In genomic region chr14:101273091-101273490, GRCh38 we compare ENCODE assay signal across 7 cellular contexts.
"Had no signal": no experiment of that assay in that cellular context is flagged by ENCODE, and none has a peak within 500 bp of the region (broad histone marks: within the 10 kb centered on the region; RNA-seq: fewer than 3 reads in every experiment).

No MANE protein-coding gene starts in this region.

- H3K9ac ChIP-seq: KMS-11 had no signal

- H3K27ac ChIP-seq: HL-60, KMS-11 had no signal

- H3K4me2 ChIP-seq: KMS-11 had no signal

- FAIRE-seq: HTR-8/SVneo had no signal

- DNase-seq: Karpas-422, Kasumi-1, KBM-7, KG1 had no signal
